Comparison of ENCODE assay signal across 9 cellular contexts in genomic region chr15:42605281-42605744, GRCh38. TPM values are rescaled to one million over a fixed set of nuclear protein-coding genes. Genes with fewer than 3 reads are reported as not detected.
DNase-seq lines count a peak whose midpoint lies in the region; ATAC-seq and TF ChIP-seq lines count a peak whose summit lies in the region.
"Had no signal": no experiment of that assay in that cellular context is flagged by ENCODE, and none has a peak within 500 bp of the region (broad histone marks: within the 10 kb centered on the region; RNA-seq: fewer than 3 reads in every experiment).

No MANE protein-coding gene starts in this region.

- no peaks in the 10 kb centered on the region for H3K9me2 ChIP-seq in PC-9 (ENCODE audit: insufficient read depth)

- intact Hi-C loops in PC-9 (cut with micrococcal nuclease; ENCODE audit: unreplicated experiment): no loop called here

- H3K27ac Mint-ChIP-seq in activated T-cell treated with anti-CD3 and anti-CD28 coated beads, Interleukin-2, amount 50 U/mL, for 24 hours: peak overlapping the region; percentile 50
- H3K27ac Mint-ChIP-seq: dendritic cell treated with granulocyte-macrophage colony-stimulating factor and Interleukin-4, amounts not matched to agents 40 ng/mL and 50 ng/mL, for 4 days had no signal

- H2AFZ ChIP-seq in PC-9: no peak overlapping the region

- H3K4me1 ChIP-seq in thoracic aorta (ENCODE audit: control insufficient read depth in 1 of 2, low read depth in 2 of 2) (peaks cover 15 to 28% of the 10 kb centered on the region in 2 donors), PC-9 (replicated peaks; ENCODE audit: insufficient read depth) (no peaks in the 10 kb centered on the region)

- H3K36me3 ChIP-seq in thoracic aorta (no peaks in the 10 kb centered on the region), PC-9 (ENCODE audit: low read depth) (no peaks in the 10 kb centered on the region)

- H3K9me3 ChIP-seq in thoracic aorta (no peaks in the 10 kb centered on the region), PC-9 (ENCODE audit: insufficient read depth, low read depth) (no peaks in the 10 kb centered on the region)

- no peaks in the 10 kb centered on the region for H4K20me1 ChIP-seq in PC-9 (ENCODE audit: insufficient read depth)

- H3K4me3 ChIP-seq in thoracic aorta (peak overlapping the region; percentile 38), PC-9 (no peak overlapping the region)

- no peaks in the 10 kb centered on the region for H3K79me2 ChIP-seq in PC-9 (ENCODE audit: low read depth)

- peak; percentile 53 for ATAC-seq in thoracic aorta (ENCODE audit: insufficient number of reproducible peaks, low FRiP score, low read depth)
- no peak for ATAC-seq in GM19395 (IDR thresholded peaks at IDR 0.05; ENCODE audit: unreplicated experiment)

- peaks cover 48% of the 10 kb centered on the region for H3K4me1 Mint-ChIP-seq in activated T-cell treated with anti-CD3 and anti-CD28 coated beads, Interleukin-2, amount 50 U/mL, for 24 hours (ENCODE audit: low read depth)

- H3K27me3 ChIP-seq in thoracic aorta (replicated peaks; ENCODE audit: insufficient read depth) (no peaks in the 10 kb centered on the region), PC-9 (ENCODE audit: insufficient read depth, low read depth) (no peaks in the 10 kb centered on the region)

- CTCF ChIA-PET in PC-9 (lab: Charles Lee): no interaction called here

- H3K9me3 Mint-ChIP-seq in activated T-cell treated with anti-CD3 and anti-CD28 coated beads, Interleukin-2, amount 50 U/mL, for 24 hours: no peaks in the 10 kb centered on the region
- H3K9me3 Mint-ChIP-seq: dendritic cell treated with granulocyte-macrophage colony-stimulating factor and Interleukin-4, amounts not matched to agents 40 ng/mL and 50 ng/mL, for 4 days had no signal

- H3K36me3 Mint-ChIP-seq in activated T-cell treated with anti-CD3 and anti-CD28 coated beads, Interleukin-2, amount 50 U/mL, for 24 hours (ENCODE audit: low read depth): peaks cover 4% of the 10 kb centered on the region

- TF ChIP-seq CTCF in thoracic aorta (IDR thresholded peaks at IDR 0.05) (no peak), PC-9 (conservative IDR thresholded peaks at IDR 0.05) (no peak)

- POLR2A ChIA-PET in PC-9 (lab: Charles Lee; ENCODE audit: unreplicated experiment): no interaction called here

- no TSS peak for BruUV-seq in PC-9 (replicated peaks; lab: Mats Ljungman, UMichigan)

- H3K4me3 Mint-ChIP-seq in activated T-cell treated with anti-CD3 and anti-CD28 coated beads, Interleukin-2, amount 50 U/mL, for 24 hours: peak overlapping the region; percentile 35
- H3K4me3 Mint-ChIP-seq: dendritic cell treated with granulocyte-macrophage colony-stimulating factor and Interleukin-4, amounts not matched to agents 40 ng/mL and 50 ng/mL, for 4 days had no signal

- no peaks in the 10 kb centered on the region for H3K27me3 Mint-ChIP-seq in activated T-cell treated with anti-CD3 and anti-CD28 coated beads, Interleukin-2, amount 50 U/mL, for 24 hours

- DNase-seq in activated T-cell treated with anti-CD3 and anti-CD28 coated beads, Interleukin-2, amount 50 U/mL, for 24 hours: no peak
- no peak for DNase-seq in activated T-cell treated with anti-CD3 and anti-CD28 coated beads, Interleukin-2, amount 50 U/mL, for 1 hour
- DNase-seq in NCI-H69 (lab: John Stamatoyannopoulos, UW) (peak; percentile 86), fibroblast of peridontal ligament (ENCODE audit: extremely low read depth) (peak; percentile 51), thoracic aorta (ENCODE audit: low spot score) (no peak), PC-9 (no peak), NCI-H1105 (lab: John Stamatoyannopoulos, UW) (no peak)

- no peaks in the 10 kb centered on the region for H3F3A ChIP-seq in PC-9 (ENCODE audit: insufficient read depth, low read depth)

- H3K27ac ChIP-seq in thoracic aorta: peak overlapping the region; percentile 40 to 52
- no peak overlapping the region for H3K27ac ChIP-seq in PC-9

- H3K4me2 ChIP-seq in PC-9: no peak overlapping the region

RNA-seq across cellular contexts. Expression of gene STARD9, which starts 29.9 kb away (rescaled TPM):
- total RNA-seq in thoracic aorta (10 to 100 TPM; 59.8 to 67.8 TPM), PC-9 (2021) (1.7 and 2.4 TPM in 2 replicates)

RNA-seq across cellular contexts. Expression of gene HAUS2, which starts 56.7 kb away (rescaled TPM):
- total RNA-seq in thoracic aorta (10 to 100 TPM; 34.8 to 49.3 TPM), PC-9 (2021) (17.7 and 23.7 TPM in 2 replicates)

RNA-seq across cellular contexts. Expression of gene LRRC57, which starts 56.7 kb away (rescaled TPM):
- total RNA-seq in thoracic aorta (10 to 100 TPM; 13.9 to 15.3 TPM), PC-9 (2021) (22.7 and 23.0 TPM in 2 replicates)

Comparison
In these comparisons a context has a peak if more than half of its experiments do, and no peak if none do; other contexts are left out.
1. DNase-seq: peak in NCI-H69 (single experiment) and fibroblast of peridontal ligament (single experiment); none in activated T-cell treated with anti-CD3 and anti-CD28 coated beads, Interleukin-2, amount 50 U/mL, for 24 hours (single experiment), activated T-cell treated with anti-CD3 and anti-CD28 coated beads, Interleukin-2, amount 50 U/mL, for 1 hour (single experiment), thoracic aorta (single experiment), PC-9 (0 of 2) and NCI-H1105 (single experiment).
2. RNA of gene STARD9, which starts 29.9 kb away (total RNA-seq): 59.8 to 67.8 TPM in thoracic aorta; 1.7 to 2.4 TPM in PC-9; every median in the first group is over 10 times any median in the second.